In genomic region chr3:32500880-32501784, GRCh38 we compare ENCODE assay signal across 8 cellular contexts. TPM values are rescaled to one million over a fixed set of nuclear protein-coding genes. Genes with fewer than 3 reads are reported as not detected.
DNase-seq lines count a peak whose midpoint lies in the region; ATAC-seq, FAIRE-seq and TF ChIP-seq lines count a peak whose summit lies in the region.

No MANE protein-coding gene starts in this region.

- H3K27ac ChIP-seq in RWPE2 (ENCODE audit: poor library complexity, severe bottlenecking): no peak overlapping the region
- peak overlapping the region; percentile 91 for H3K27ac ChIP-seq in rectal smooth muscle tissue (ENCODE audit: low read depth, low read length)

- FAIRE-seq in GM12892 (lab: Jason Lieb, UNC) (peak; percentile 42), D721Med (lab: Jason Lieb, UNC) (no peak)

- H3K27me3 ChIP-seq in RWPE2 (ENCODE audit: insufficient read depth, poor library complexity, severe bottlenecking) (no peaks in the 10 kb centered on the region), rectal smooth muscle tissue (ENCODE audit: control insufficient read depth, insufficient read depth, low read length) (no peaks in the 10 kb centered on the region)

- no peak for TF ChIP-seq POLR2A in GM12892 (IDR thresholded peaks at IDR 0.05; ENCODE audit: low read depth, low read length)

- H3K4me3 ChIP-seq in RWPE2 (ENCODE audit: severe bottlenecking) (peak overlapping the region; percentile 71), fibroblast of the aortic adventitia (ENCODE audit: low read depth, low read length) (peak overlapping the region; percentile 98), rectal smooth muscle tissue (ENCODE audit: low read length) (peak overlapping the region; percentile 75)

- H3K9me3 ChIP-seq in RWPE2 (ENCODE audit: severe bottlenecking): no peaks in the 10 kb centered on the region

- DNase-seq in GM12892 (ENCODE audit: insufficient read length) (no peak), RWPE2 (ENCODE audit: low spot score) (no peak), fibroblast of the aortic adventitia (ENCODE audit: low read depth) (no peak), posterior cingulate gyrus (no peak), D721Med (ENCODE audit: insufficient read length, low spot score) (no peak), NCI-H748 (lab: John Stamatoyannopoulos, UW; ENCODE audit: unreplicated experiment) (no peak)

- ATAC-seq in RWPE2 (ENCODE audit: low read depth) (no peak), HG02840 (IDR thresholded peaks at IDR 0.05; ENCODE audit: low FRiP score, unreplicated experiment) (no peak)

- no peaks in the 10 kb centered on the region for H3K36me3 ChIP-seq in RWPE2 (ENCODE audit: low read depth)
- no peaks in the 10 kb centered on the region for H3K36me3 ChIP-seq in rectal smooth muscle tissue (ENCODE audit: control insufficient read depth, insufficient read depth, low read length)

- intact Hi-C loops in posterior cingulate gyrus (cut with DNase I): loop anchor here (5.0 kb wide), 1 partner anchor 66 kb away; no protein-coding TSS in a partner anchor

- TF ChIP-seq CTCF in RWPE2 (IDR thresholded peaks at IDR 0.05; ENCODE audit: poor library complexity, severe bottlenecking) (no peak), fibroblast of the aortic adventitia (IDR thresholded peaks at IDR 0.05; ENCODE audit: insufficient read depth, low read length) (no peak), D721Med (IDR thresholded peaks at IDR 0.05; ENCODE audit: insufficient read depth, missing control alignments) (no peak)

- H3K4me1 ChIP-seq in RWPE2 (ENCODE audit: insufficient read depth, poor library complexity, severe bottlenecking) (peaks cover under 1% of the 10 kb centered on the region), rectal smooth muscle tissue (ENCODE audit: control insufficient read depth, insufficient read depth, low read length) (peaks cover 7% of the 10 kb centered on the region)

- no peak overlapping the region for H3K9ac ChIP-seq in rectal smooth muscle tissue (ENCODE audit: low read length)

RNA-seq across cellular contexts. Expression of gene CMTM6, which starts 1.5 kb away (rescaled TPM):
- polyA plus RNA-seq in GM12892 (2012; ENCODE audit: missing spikeins): 39.9 TPM
- total RNA-seq in fibroblast of the aortic adventitia (ENCODE audit: low replicate concordance): 43.1 and 81.4 TPM in 2 replicates
